16 cellular contexts compared by ENCODE assay signal in genomic region chr12:11941601-11942360, GRCh38.
DNase-seq lines count a peak whose midpoint lies in the region; ATAC-seq and TF ChIP-seq lines count a peak whose summit lies in the region.
"Had no signal": no experiment of that assay in that cellular context is flagged by ENCODE, and none has a peak within 500 bp of the region (broad histone marks: within the 10 kb centered on the region; RNA-seq: fewer than 3 reads in every experiment).

No MANE protein-coding gene starts in this region.

- H3K27ac Mint-ChIP-seq in activated CD4-positive, alpha-beta T cell treated with anti-CD3 and anti-CD28 coated beads, Interleukin-2, amount 10 ng/mL, durations not matched to agents 7 days and 5 days: peak overlapping the region; percentile 9
- no peak overlapping the region for H3K27ac Mint-ChIP-seq in T-helper 17 cell
- H3K27ac Mint-ChIP-seq: activated B cell treated with CpG ODN at 0.5 μM for 24 hours, GM23338 had no signal

- no peak for TF ChIP-seq EP300 in stomach (IDR thresholded peaks at IDR 0.05)

- no peaks in the 10 kb centered on the region for H3K27me3 Mint-ChIP-seq in activated CD4-positive, alpha-beta T cell treated with anti-CD3 and anti-CD28 coated beads, Interleukin-2, amount 10 ng/mL, durations not matched to agents 7 days and 5 days
- no peaks in the 10 kb centered on the region for H3K27me3 Mint-ChIP-seq in T-helper 17 cell

- no peaks in the 10 kb centered on the region; the same call in 1 of the 2 replicates for H3K27me3 ChIP-seq in SJSA1 (replicated peaks)
- H3K27me3 ChIP-seq in stomach: no peaks in the 10 kb centered on the region
- H3K27me3 ChIP-seq: heart left ventricle had no signal

- peak overlapping the region; percentile 46 for H3K27ac ChIP-seq in SJSA1
- H3K27ac ChIP-seq in stomach: peak overlapping the region in 3 of 5 donors; percentile 10 to 70 (median 36)
- H3K27ac ChIP-seq: A549, heart left ventricle had no signal

- intact Hi-C loops in stomach (cut with DNase I; ENCODE audit: low total_unique reads): no loop called here

- H3K36me3 ChIP-seq in SJSA1 (0 out of 2 replicates have a peak, but pooled peaks cover 4% of the 10 kb centered on the region), stomach (no peaks in the 10 kb centered on the region)
- H3K36me3 ChIP-seq: heart left ventricle had no signal

- peaks cover 9% of the 10 kb centered on the region for H3K9me3 Mint-ChIP-seq in activated CD4-positive, alpha-beta T cell treated with anti-CD3 and anti-CD28 coated beads, Interleukin-2, amount 10 ng/mL, durations not matched to agents 7 days and 5 days
- H3K9me3 Mint-ChIP-seq: activated B cell treated with CpG ODN at 0.5 μM for 24 hours had no signal

- 27 to 39% (median 29%) methylated on average over 1 of the region's 1 CpG for WGBS in stomach, 5 donors

- no peak for ATAC-seq in T-helper 17 cell
- ATAC-seq: A549, GM23338 had no signal

- H3K4me3 ChIP-seq in SJSA1 (no peak overlapping the region), stomach (no peak overlapping the region)
- H3K4me3 ChIP-seq: A549, GM23338, heart left ventricle, skin epidermis had no signal

- H3K4me1 Mint-ChIP-seq in activated CD4-positive, alpha-beta T cell treated with anti-CD3 and anti-CD28 coated beads, Interleukin-2, amount 10 ng/mL, durations not matched to agents 7 days and 5 days: peaks cover 2% of the 10 kb centered on the region
- H3K4me1 Mint-ChIP-seq in T-helper 17 cell: no peaks in the 10 kb centered on the region
- H3K4me1 Mint-ChIP-seq: activated B cell treated with CpG ODN at 0.5 μM for 24 hours, GM23338 had no signal

- no peak for DNase-seq in activated CD4-positive, alpha-beta T cell treated with anti-CD3 and anti-CD28 coated beads, Interleukin-2, amount 10 ng/mL, durations not matched to agents 7 days and 5 days
- no peak for DNase-seq in activated CD4-positive, alpha-beta T cell treated with anti-CD3 and anti-CD28 coated beads for 48 hours
- DNase-seq in SJSA1 (ENCODE audit: low read depth in 1 of 2, low spot score in 2 of 2) (peak; percentile 73 to 78), fibroblast of peridontal ligament (ENCODE audit: extremely low read depth) (peak; percentile 87), stomach (peak; percentile 50), cerebellar nuclear complex (lab: John Stamatoyannopoulos, UW) (no peak), DMS79 (lab: John Stamatoyannopoulos, UW) (no peak), T-helper 17 cell (no peak)
- DNase-seq: activated B cell treated with CpG ODN at 0.5 μM for 24 hours, GDM1, heart left ventricle, midbrain, RPMI8226 had no signal

- no peak overlapping the region for H3K4me3 Mint-ChIP-seq in activated CD4-positive, alpha-beta T cell treated with anti-CD3 and anti-CD28 coated beads, Interleukin-2, amount 10 ng/mL, durations not matched to agents 7 days and 5 days
- no peak overlapping the region for H3K4me3 Mint-ChIP-seq in T-helper 17 cell
- H3K4me3 Mint-ChIP-seq: activated B cell treated with CpG ODN at 0.5 μM for 24 hours, GM23338 had no signal

- TF ChIP-seq CTCF in stomach (IDR thresholded peaks at IDR 0.05): no peak

- TF ChIP-seq POLR2A in stomach (IDR thresholded peaks at IDR 0.05): no peak

- POLR2A ChIA-PET in activated CD4-positive, alpha-beta T cell treated with anti-CD3 and anti-CD28 coated beads, Interleukin-2, amount 10 ng/mL, durations not matched to agents 7 days and 5 days (lab: Charles Lee): no interaction called here

- CTCF ChIA-PET in activated CD4-positive, alpha-beta T cell treated with anti-CD3 and anti-CD28 coated beads, Interleukin-2, amount 10 ng/mL, durations not matched to agents 7 days and 5 days (lab: Charles Lee): no interaction called here

- H3K4me1 ChIP-seq in SJSA1 (replicated peaks): peaks cover 17% of the 10 kb centered on the region
- H3K4me1 ChIP-seq in stomach: peaks cover 0 to 5% (median 0%) of the 10 kb centered on the region in 4 donors
- H3K4me1 ChIP-seq: A549, heart left ventricle had no signal

- H3K36me3 Mint-ChIP-seq in activated CD4-positive, alpha-beta T cell treated with anti-CD3 and anti-CD28 coated beads, Interleukin-2, amount 10 ng/mL, durations not matched to agents 7 days and 5 days (ENCODE audit: low read depth): no peaks in the 10 kb centered on the region
- H3K36me3 Mint-ChIP-seq in T-helper 17 cell (ENCODE audit: low read depth): peaks cover 2% of the 10 kb centered on the region

- H3K9me3 ChIP-seq in SJSA1 (replicated peaks) (no peaks in the 10 kb centered on the region; the same call in 1 of the 2 replicates), stomach (no peaks in the 10 kb centered on the region), T-helper 17 cell (ENCODE audit: control insufficient read depth, low read length, poor library complexity, severe bottlenecking) (no peaks in the 10 kb centered on the region)
- H3K9me3 ChIP-seq: A549 had no signal

Comparison
In these comparisons a context has a peak if more than half of its experiments do, and no peak if none do; other contexts are left out.
1. DNase-seq: peak in SJSA1 (2 of 2), fibroblast of peridontal ligament (single experiment) and stomach (single experiment); none in activated CD4-positive, alpha-beta T cell treated with anti-CD3 and anti-CD28 coated beads, Interleukin-2, amount 10 ng/mL, durations not matched to agents 7 days and 5 days (single experiment), activated CD4-positive, alpha-beta T cell treated with anti-CD3 and anti-CD28 coated beads for 48 hours (single experiment), cerebellar nuclear complex (0 of 2), DMS79 (single experiment) and T-helper 17 cell (0 of 3).